Comparison of ENCODE assay signal across 28 cellular contexts in the genomic region with DNA sequence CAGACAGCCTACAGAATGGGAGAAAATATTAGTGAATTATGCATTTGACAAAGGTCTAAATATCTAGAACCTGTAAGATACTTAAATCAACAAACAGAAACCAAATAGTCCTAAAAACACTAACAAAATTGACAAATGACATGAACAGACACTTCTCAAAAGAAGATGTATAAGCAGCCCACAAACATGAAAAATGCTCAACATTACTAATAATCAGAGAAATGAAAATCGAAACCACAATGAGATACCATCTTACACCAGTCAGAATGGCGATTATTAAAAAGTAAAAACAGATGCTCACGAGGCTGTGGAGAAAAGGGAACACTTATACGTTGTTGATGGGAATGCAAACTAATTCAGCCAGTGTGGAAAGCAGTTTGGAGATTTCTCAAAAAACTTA.
"Had no signal": no experiment of that assay in that cellular context is flagged by ENCODE, and none has a peak within 500 bp of the region (broad histone marks: within the 10 kb centered on the region; RNA-seq: fewer than 3 reads in every experiment).

No MANE protein-coding gene starts in this region.

- ATAC-seq: effector memory CD8-positive, alpha-beta T cell; esophagus mucosa; gastrocnemius medialis; heart right ventricle; left cardiac atrium; left lung; left ventricle myocardium superior; lower lobe of right lung; mucosa of descending colon; naive thymus-derived CD8-positive, alpha-beta T cell had no signal

- H3K9me3 Mint-ChIP-seq: dendritic cell treated with granulocyte-macrophage colony-stimulating factor and Interleukin-4, amounts not matched to agents 40 ng/mL and 50 ng/mL, for 4 days had no signal

- H3K27ac ChIP-seq: epithelial cell of prostate, esophagus squamous epithelium, gastrocnemius medialis, heart right ventricle, left lung, lower lobe of right lung had no signal

- H3K36me3 Mint-ChIP-seq: naive B cell; naive thymus-derived CD8-positive, alpha-beta T cell had no signal

- FAIRE-seq: endometrium, islet of Langerhans, keratinocyte had no signal

- H3K27me3 Mint-ChIP-seq: dendritic cell treated with granulocyte-macrophage colony-stimulating factor and Interleukin-4, amounts not matched to agents 40 ng/mL and 50 ng/mL, for 4 days; effector memory CD8-positive, alpha-beta T cell; naive B cell had no signal

- H3K27me3 ChIP-seq: esophagus squamous epithelium, gastrocnemius medialis, heart right ventricle, left lung had no signal

- H3K36me3 ChIP-seq: esophagus squamous epithelium, gastrocnemius medialis, heart right ventricle, left lung, lower lobe of right lung had no signal

- DNase-seq: cortex of kidney; effector CD8-positive, alpha-beta T cell; effector memory CD8-positive, alpha-beta T cell; endodermal cell; erythroblast; esophagus squamous epithelium; foreskin fibroblast; foreskin melanocyte; gastrocnemius medialis; glutamatergic neuron; head of caudate nucleus; heart right ventricle; hippocampal formation; left cardiac atrium; left lung; left ventricle myocardium superior; lower lobe of right lung; mesenchymal stem cell; mucosa of descending colon; naive B cell; naive thymus-derived CD8-positive, alpha-beta T cell had no signal

- H3K4me3 Mint-ChIP-seq: dendritic cell treated with granulocyte-macrophage colony-stimulating factor and Interleukin-4, amounts not matched to agents 40 ng/mL and 50 ng/mL, for 4 days; effector memory CD8-positive, alpha-beta T cell; endodermal cell; mesothelial cell of epicardium; naive B cell; naive thymus-derived CD8-positive, alpha-beta T cell had no signal

- H3K9me3 ChIP-seq: esophagus squamous epithelium, gastrocnemius medialis, left lung, lower lobe of right lung, mucosa of descending colon had no signal

- H3K4me1 ChIP-seq: esophagus squamous epithelium, gastrocnemius medialis, heart right ventricle, left lung, lower lobe of right lung had no signal

- H3K4me3 ChIP-seq: esophagus squamous epithelium, gastrocnemius medialis, heart right ventricle, left lung, lower lobe of right lung, mucosa of descending colon had no signal

- H3K4me1 Mint-ChIP-seq: mesothelial cell of epicardium; naive B cell; naive thymus-derived CD8-positive, alpha-beta T cell had no signal

- H3K27ac Mint-ChIP-seq: dendritic cell treated with granulocyte-macrophage colony-stimulating factor and Interleukin-4, amounts not matched to agents 40 ng/mL and 50 ng/mL, for 4 days; effector memory CD8-positive, alpha-beta T cell; endodermal cell; mesothelial cell of epicardium; naive B cell; naive thymus-derived CD8-positive, alpha-beta T cell had no signal
